Comparison of ENCODE assay signal across 20 cellular contexts in genomic region chr1:60668584-60668983, GRCh38.
"Had no signal": no experiment of that assay in that cellular context is flagged by ENCODE, and none has a peak within 500 bp of the region (broad histone marks: within the 10 kb centered on the region; RNA-seq: fewer than 3 reads in every experiment).

No MANE protein-coding gene starts in this region.

- H3K9me3 Mint-ChIP-seq: effector memory CD8-positive, alpha-beta T cell; memory B cell; mesothelial cell of epicardium; nephron; stimulated activated memory B cell treated with anti-CD40 and anti-IgM and Interleukin-4, amounts not matched to agents 10 μg/mL and 1 μg/mL and 100 μg/mL, for 72 hours; stimulated activated naive CD8-positive, alpha-beta T cell treated with anti-CD3 and anti-CD28 coated beads, Interleukin-15, Interleukin-2, amounts not matched to agents 100 ng/mL and 50 ng/mL, for 24 hours had no signal

- H3K36me3 Mint-ChIP-seq: immature natural killer cell; memory B cell; mesothelial cell of epicardium; stimulated activated memory B cell treated with anti-CD40 and anti-IgM and Interleukin-4, amounts not matched to agents 10 μg/mL and 1 μg/mL and 100 μg/mL, for 72 hours had no signal

- H3K27me3 Mint-ChIP-seq: dendritic cell treated with granulocyte-macrophage colony-stimulating factor and Interleukin-4, amounts not matched to agents 40 ng/mL and 50 ng/mL, for 4 days; stimulated activated memory B cell treated with anti-CD40 and anti-IgM and Interleukin-4, amounts not matched to agents 10 μg/mL and 1 μg/mL and 100 μg/mL, for 72 hours; stimulated activated naive CD8-positive, alpha-beta T cell treated with anti-CD3 and anti-CD28 coated beads, Interleukin-15, Interleukin-2, amounts not matched to agents 100 ng/mL and 50 ng/mL, for 24 hours had no signal

- H3K4me1 Mint-ChIP-seq: immature natural killer cell; memory B cell; mesothelial cell of epicardium; stimulated activated memory B cell treated with anti-CD40 and anti-IgM and Interleukin-4, amounts not matched to agents 10 μg/mL and 1 μg/mL and 100 μg/mL, for 72 hours had no signal

- ATAC-seq: effector memory CD8-positive, alpha-beta T cell; gastrocnemius medialis; left lung; lower lobe of right lung; psoas muscle; right lobe of liver; stimulated activated memory B cell treated with anti-CD40 and anti-IgM and Interleukin-4, amounts not matched to agents 10 μg/mL and 1 μg/mL and 100 μg/mL, for 72 hours had no signal

- H3K4me3 Mint-ChIP-seq: dendritic cell treated with granulocyte-macrophage colony-stimulating factor and Interleukin-4, amounts not matched to agents 40 ng/mL and 50 ng/mL, for 4 days; effector memory CD8-positive, alpha-beta T cell; immature natural killer cell; memory B cell; mesothelial cell of epicardium; nephron; stimulated activated memory B cell treated with anti-CD40 and anti-IgM and Interleukin-4, amounts not matched to agents 10 μg/mL and 1 μg/mL and 100 μg/mL, for 72 hours; stimulated activated naive CD8-positive, alpha-beta T cell treated with anti-CD3 and anti-CD28 coated beads, Interleukin-15, Interleukin-2, amounts not matched to agents 100 ng/mL and 50 ng/mL, for 24 hours had no signal

- H3K27ac Mint-ChIP-seq: dendritic cell treated with granulocyte-macrophage colony-stimulating factor and Interleukin-4, amounts not matched to agents 40 ng/mL and 50 ng/mL, for 4 days; effector memory CD8-positive, alpha-beta T cell; immature natural killer cell; memory B cell; mesothelial cell of epicardium; stimulated activated memory B cell treated with anti-CD40 and anti-IgM and Interleukin-4, amounts not matched to agents 10 μg/mL and 1 μg/mL and 100 μg/mL, for 72 hours; stimulated activated naive CD8-positive, alpha-beta T cell treated with anti-CD3 and anti-CD28 coated beads, Interleukin-15, Interleukin-2, amounts not matched to agents 100 ng/mL and 50 ng/mL, for 24 hours had no signal

- DNase-seq: effector memory CD8-positive, alpha-beta T cell; gastrocnemius medialis; immature natural killer cell; lower lobe of right lung; retina; right lobe of liver; spleen; stimulated activated CD4-positive, alpha-beta T cell treated with anti-CD3 and anti-CD28 coated beads, Interleukin-15, amount 100 ng/mL, for 24 hours; stimulated activated CD4-positive, alpha-beta T cell treated with anti-CD3 and anti-CD28 coated beads, Interleukin-1b, Interleukin-23, amount 100 ng/mL, for 48 hours; stimulated activated CD4-positive, alpha-beta T cell treated with anti-CD3 and anti-CD28 coated beads, Interleukin-4, amount 100 ng/mL, for 24 hours; tibial artery; uterus had no signal
